15 cellular contexts compared by ENCODE assay signal in genomic region chr11:95025594-95025993, GRCh38. TPM values are rescaled to one million over a fixed set of nuclear protein-coding genes. Genes with fewer than 3 reads are reported as not detected.
"Had no signal": no experiment of that assay in that cellular context is flagged by ENCODE, and none has a peak within 500 bp of the region (broad histone marks: within the 10 kb centered on the region; RNA-seq: fewer than 3 reads in every experiment).

No MANE protein-coding gene starts in this region.

RNA-seq across cellular contexts. Expression of gene KDM4E, which starts 0.5 kb away (rescaled TPM):
- total RNA-seq: stomach, subcutaneous adipose tissue, suprapubic skin, temporal lobe, thoracic aorta, thyroid gland, tibial nerve, transverse colon, upper lobe of left lung, upper lobe of right lung, ureter, urinary bladder, uterus, vagina had no signal
- polyA plus RNA-seq: stomach, thymus, urinary bladder had no signal

RNA-seq across cellular contexts. Expression of gene KDM4F, which starts 23.6 kb away (rescaled TPM):
- total RNA-seq: stomach, subcutaneous adipose tissue, suprapubic skin, temporal lobe, thoracic aorta, thyroid gland, tibial nerve, transverse colon, upper lobe of left lung, upper lobe of right lung, ureter, urinary bladder, uterus, vagina had no signal
- polyA plus RNA-seq: stomach, thymus, urinary bladder had no signal
